30 cellular contexts compared by ENCODE assay signal in the genomic region with DNA sequence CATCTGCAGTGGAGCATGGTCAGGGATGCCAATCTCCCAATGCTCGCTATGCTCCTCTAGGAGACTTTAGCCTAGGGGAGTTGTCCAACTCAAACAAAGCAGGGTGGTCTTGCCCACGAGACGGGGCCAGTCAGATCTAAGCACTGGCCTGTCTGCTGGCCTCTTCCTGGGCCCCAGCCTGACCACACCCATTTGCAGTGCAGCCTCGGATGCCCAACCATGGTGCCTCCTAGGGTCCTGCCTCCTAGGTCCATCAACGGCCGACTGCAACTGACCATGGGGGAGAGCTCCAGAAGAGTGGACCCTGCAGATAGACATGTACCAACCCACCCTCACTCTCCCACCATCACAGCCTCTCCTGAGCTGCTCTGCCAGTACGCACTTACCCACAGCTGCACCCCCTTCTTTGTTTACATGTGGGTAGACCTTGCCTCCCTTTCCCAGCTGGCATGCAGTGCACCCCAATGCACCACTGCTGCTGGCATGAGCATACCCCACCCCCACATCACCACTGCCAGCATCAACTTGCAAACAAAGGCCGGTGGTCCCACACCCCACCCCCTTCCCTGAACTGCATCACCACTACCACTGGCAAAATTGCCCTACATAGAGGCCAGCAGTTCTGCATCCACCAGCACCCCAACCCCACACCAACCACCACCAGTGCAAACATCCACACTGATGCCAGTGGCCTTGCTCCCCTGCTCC.
"Had no signal": no experiment of that assay in that cellular context is flagged by ENCODE, and none has a peak within 500 bp of the region (broad histone marks: within the 10 kb centered on the region; RNA-seq: fewer than 3 reads in every experiment).

No MANE protein-coding gene starts in this region.

- H3K9ac ChIP-seq: neural progenitor cell, parathyroid adenoma had no signal

- H3K4me2 ChIP-seq: neural progenitor cell had no signal

- DNase-seq: naive B cell; naive thymus-derived CD8-positive, alpha-beta T cell; nucleus accumbens; ovary; psoas muscle; right cardiac atrium; right lobe of liver; sigmoid colon; small intestine; stimulated activated CD4-positive, alpha-beta T cell treated with anti-CD3 and anti-CD28 coated beads, Interleukin-15, amount 100 ng/mL, for 24 hours; stimulated activated CD4-positive, alpha-beta T cell treated with anti-CD3 and anti-CD28 coated beads, Interleukin-2, amount 100 ng/mL, for 24 hours; stimulated activated CD4-positive, alpha-beta T cell treated with anti-CD3 and anti-CD28 coated beads, Interleukin-2, amount 100 ng/mL, for 48 hours; stimulated activated CD4-positive, alpha-beta T cell treated with anti-CD3 and anti-CD28 coated beads, Interleukin-4, amount 100 ng/mL, for 24 hours; stimulated activated naive CD4-positive, alpha-beta T cell; stimulated activated naive CD8-positive, alpha-beta T cell treated with anti-CD3 and anti-CD28 coated beads, Interleukin-15, amount 100 ng/mL, for 72 hours; stimulated activated naive CD8-positive, alpha-beta T cell treated with anti-CD3 and anti-CD28 coated beads, Interleukin-15, Interleukin-2, amounts not matched to agents 100 U/mL and 50 U/mL, for 24 hours; substantia nigra; testis; tibial artery; transverse colon; upper lobe of left lung had no signal

- H3K4me3 ChIP-seq: neural progenitor cell, ovary, psoas muscle, right lobe of liver, sigmoid colon, suprapubic skin, testis, tibial artery, transverse colon, upper lobe of left lung, vagina had no signal

- H2AFZ ChIP-seq: neural progenitor cell, parathyroid adenoma had no signal

- H3K9me3 ChIP-seq: neutrophil, ovary, right lobe of liver, sigmoid colon, suprapubic skin, testis, tibial artery, upper lobe of left lung, vagina had no signal

- H3K79me2 ChIP-seq: parathyroid adenoma had no signal

- H3K4me1 Mint-ChIP-seq: naive B cell; naive thymus-derived CD8-positive, alpha-beta T cell; nephron; neural progenitor cell; stimulated activated effector memory CD8-positive, alpha-beta T cell treated with anti-CD3 and anti-CD28 coated beads, Interleukin-12 subunit alpha, Interleukin-12 subunit beta, amount 100 ng/mL, for 72 hours; stimulated activated naive CD8-positive, alpha-beta T cell treated with anti-CD3 and anti-CD28 coated beads, Interleukin-15, amount 100 ng/mL, for 72 hours had no signal

- H3K27me3 ChIP-seq: neural progenitor cell, neutrophil, ovary, right lobe of liver, sigmoid colon, suprapubic skin, testis, tibial artery, transverse colon, upper lobe of left lung, vagina had no signal

- H3K36me3 Mint-ChIP-seq: naive B cell; naive thymus-derived CD8-positive, alpha-beta T cell; neural progenitor cell; stimulated activated effector memory CD8-positive, alpha-beta T cell treated with anti-CD3 and anti-CD28 coated beads, Interleukin-12 subunit alpha, Interleukin-12 subunit beta, amount 100 ng/mL, for 72 hours had no signal

- H3K36me3 ChIP-seq: neural progenitor cell, neutrophil, ovary, right lobe of liver, sigmoid colon, suprapubic skin, tibial artery, transverse colon, upper lobe of left lung, vagina had no signal

- H3K9me3 Mint-ChIP-seq: naive B cell; nephron; neural progenitor cell; stimulated activated effector memory CD8-positive, alpha-beta T cell treated with anti-CD3 and anti-CD28 coated beads, Interleukin-12 subunit alpha, Interleukin-12 subunit beta, amount 100 ng/mL, for 72 hours had no signal

- H3K4me1 ChIP-seq: neural progenitor cell, parathyroid adenoma, psoas muscle, right lobe of liver, sigmoid colon, suprapubic skin, testis, tibial artery, transverse colon, upper lobe of left lung, vagina had no signal

- ATAC-seq: naive thymus-derived CD8-positive, alpha-beta T cell; psoas muscle; right cardiac atrium; stimulated activated effector memory CD8-positive, alpha-beta T cell treated with anti-CD3 and anti-CD28 coated beads, Interleukin-12 subunit alpha, Interleukin-12 subunit beta, amount 100 ng/mL, for 72 hours; stimulated activated naive CD8-positive, alpha-beta T cell treated with anti-CD3 and anti-CD28 coated beads, Interleukin-15, amount 100 ng/mL, for 72 hours; stimulated activated naive CD8-positive, alpha-beta T cell treated with anti-CD3 and anti-CD28 coated beads, Interleukin-15, Interleukin-2, amounts not matched to agents 100 U/mL and 50 U/mL, for 24 hours had no signal

- H3K27ac Mint-ChIP-seq: naive B cell; naive thymus-derived CD8-positive, alpha-beta T cell; nephron; neural progenitor cell; progenitor cell of endocrine pancreas; stimulated activated effector memory CD8-positive, alpha-beta T cell treated with anti-CD3 and anti-CD28 coated beads, Interleukin-12 subunit alpha, Interleukin-12 subunit beta, amount 100 ng/mL, for 72 hours; stimulated activated naive CD8-positive, alpha-beta T cell treated with anti-CD3 and anti-CD28 coated beads, Interleukin-15, amount 100 ng/mL, for 72 hours had no signal

- H3K27me3 Mint-ChIP-seq: progenitor cell of endocrine pancreas; stimulated activated naive CD8-positive, alpha-beta T cell treated with anti-CD3 and anti-CD28 coated beads, Interleukin-15, amount 100 ng/mL, for 72 hours had no signal

- H3K4me3 Mint-ChIP-seq: naive B cell; naive thymus-derived CD8-positive, alpha-beta T cell; nephron; neural progenitor cell; stimulated activated effector memory CD8-positive, alpha-beta T cell treated with anti-CD3 and anti-CD28 coated beads, Interleukin-12 subunit alpha, Interleukin-12 subunit beta, amount 100 ng/mL, for 72 hours; stimulated activated naive CD8-positive, alpha-beta T cell treated with anti-CD3 and anti-CD28 coated beads, Interleukin-15, amount 100 ng/mL, for 72 hours had no signal

- FAIRE-seq: small intestine, urothelium cell line had no signal

- H3K27ac ChIP-seq: neural progenitor cell, neutrophil, ovary, parathyroid adenoma, psoas muscle, right lobe of liver, sigmoid colon, suprapubic skin, testis, tibial artery, transverse colon, upper lobe of left lung, vagina had no signal
